Comparison of ENCODE assay signal across 8 cellular contexts in the genomic region with DNA sequence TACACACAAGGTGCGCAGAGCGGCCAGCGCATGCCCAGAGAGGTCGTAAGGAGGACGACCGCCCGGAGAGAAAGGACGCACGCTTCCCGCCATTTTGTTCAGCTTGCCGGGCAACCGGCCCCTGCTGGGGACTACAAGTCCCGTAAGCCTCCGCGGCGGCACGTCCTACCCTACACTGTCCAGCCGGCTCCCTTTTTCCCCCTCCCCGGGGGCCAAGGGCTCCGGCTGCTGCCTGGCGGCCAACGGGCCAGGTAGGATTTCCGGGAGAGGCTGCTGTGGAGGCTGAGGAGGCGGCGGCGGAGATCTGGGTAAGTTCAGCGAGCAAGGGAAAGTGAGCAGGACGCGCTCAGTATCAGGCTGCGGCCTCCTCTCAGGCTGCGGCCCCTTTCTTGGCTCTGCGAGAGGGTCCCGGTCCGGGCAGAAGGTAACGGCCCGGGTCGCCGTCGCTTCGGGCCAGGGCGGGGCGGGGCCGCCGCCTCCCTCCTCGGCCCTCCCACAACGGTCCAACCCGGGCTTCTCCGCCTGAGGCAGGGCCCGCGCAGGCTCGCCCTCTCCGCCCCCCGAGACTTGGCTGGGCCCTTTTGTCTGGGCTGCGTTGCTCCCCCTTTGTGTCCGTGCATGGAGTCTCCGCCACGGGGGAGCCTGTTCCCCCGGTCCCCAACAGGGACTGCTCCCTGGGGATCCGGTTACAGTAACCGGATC. TPM values are rescaled to one million over a fixed set of nuclear protein-coding genes. Genes with fewer than 3 reads are reported as not detected.
DNase-seq lines count a peak whose midpoint lies in the region; ATAC-seq, FAIRE-seq and TF ChIP-seq lines count a peak whose summit lies in the region.

Gene PHACTR4 (plus strand): TSS at position 223 of the 702 bp plus-strand sequence. CDS start 37,708 bp downstream, outside the sequence.

- TF ChIP-seq CTCF in GM10266 (IDR thresholded peaks at IDR 0.05; ENCODE audit: control insufficient read depth, insufficient read depth, low read depth, missing control alignments), result no peak
- no peak for TF ChIP-seq CTCF in pancreas (IDR thresholded peaks at IDR 0.05)
- TF ChIP-seq CTCF in thyroid gland (IDR thresholded peaks at IDR 0.05), result no peak

- peak; percentile 88 for ATAC-seq in HG02610 (IDR thresholded peaks at IDR 0.05; ENCODE audit: unreplicated experiment)
- ATAC-seq in Right ventricle myocardium superior (ENCODE audit: poor library complexity), result peak; percentile 98
- peak; percentile 89 to 95 (median 92) for ATAC-seq in pancreas

- H3K4me3 ChIP-seq in pancreas, result peak within 1 kb of the TSS; percentile 62 to 97 (median 84)
- H3K4me3 ChIP-seq in thyroid gland (replicated peaks in 1 of 3), result peak within 1 kb of the TSS; percentile 18 to 84 (median 52)

- no peaks in the 10 kb centered on the region for H3K9me3 ChIP-seq in pancreas
- H3K9me3 ChIP-seq in thyroid gland, result no peaks in the 10 kb centered on the region

- FAIRE-seq in pancreas (lab: Jason Lieb, UNC), result no peak

- H3K27ac ChIP-seq in pancreas (peak within 1 kb of the TSS; percentile 86 to 97 (median 90)), thyroid gland (peak within 1 kb of the TSS; percentile 65 to 93 (median 86))

- peak in 1 of 2 donors; percentile 83 for TF ChIP-seq POLR2A in thyroid gland (IDR thresholded peaks at IDR 0.05)

- H3K27me3 ChIP-seq in pancreas (no peaks in the 10 kb centered on the region), thyroid gland (no peaks in the 10 kb centered on the region)

- intact Hi-C loops in Right ventricle myocardium superior (cut with DNase I) (no loop called here), pancreas (cut with DNase I) (no loop called here), thyroid gland (cut with DNase I) (no loop called here)

- H3K4me1 ChIP-seq in pancreas, result peaks cover 14 to 29% (median 24%) of the 10 kb centered on the region in 3 donors
- peaks cover 10% of the 10 kb centered on the region in 2 donors for H3K4me1 ChIP-seq in thyroid gland

- H3K36me3 ChIP-seq in pancreas (no peaks in the 10 kb centered on the region), thyroid gland (no peaks in the 10 kb centered on the region)

- 0 to 1% methylated on average over 41 to 60 of the region's 60 CpGs for WGBS in pancreas, 2 donors
- WGBS in thyroid gland, 2 donors, result 0% methylated on average over 21 of the region's 60 CpGs

- DNase-seq in GM10266 (ENCODE audit: extremely low spot score), result peak; percentile 92
- peak; percentile 97 for DNase-seq in NCI-H1105 treated with DMSO at 0.1 percent for 48 hours (lab: John Stamatoyannopoulos, UW)
- DNase-seq in SW480 (ENCODE audit: low spot score), result peak; percentile 95
- DNase-seq in activated naive CD8-positive, alpha-beta T cell treated with anti-CD3 and anti-CD28 coated beads, Interleukin-2, amount 50 U/mL, for 16 hours (ENCODE audit: low read depth, low spot score), result peak; percentile 51
- DNase-seq in Right ventricle myocardium superior, result peak; percentile 95
- peak; percentile 94 to 98 (median 96) for DNase-seq in pancreas
- peak; percentile 94 for DNase-seq in thyroid gland

RNA-seq across cellular contexts. Expression of gene PHACTR4, which starts in this region (rescaled TPM):
- 14.9 TPM for total RNA-seq in Right ventricle myocardium superior
- 10 to 100 TPM; 13.5 to 25.8 (median 15.9) TPM for total RNA-seq in pancreas
- polyA plus RNA-seq in pancreas, result 10 to 100 TPM; 12.5 to 13.3 TPM
- 10 to 100 TPM; 25.9 to 31.2 (median 27.8) TPM for total RNA-seq in thyroid gland

Comparison
In these comparisons a context has a peak if more than half of its experiments do, and no peak if none do; other contexts are left out.
1. Peak in every context shown above with its lines: DNase-seq, ATAC-seq, H3K4me3 ChIP-seq and H3K27ac ChIP-seq.